ENCODE assay signal across 8 cellular contexts in genomic region chr3:126911162-126912026, GRCh38.
DNase-seq lines count a peak whose midpoint lies in the region; ATAC-seq and TF ChIP-seq lines count a peak whose summit lies in the region.

No MANE protein-coding gene starts in this region.

- DNase-seq in CMK (ENCODE audit: low read depth) (peak; percentile 94), HL-60 (ENCODE audit: low read depth in 1 of 2, low spot score in 1 of 2) (peak; percentile 80 to 87), T-helper 9 cell (peak; percentile 33), astrocyte of the spinal cord (ENCODE audit: low read depth, low spot score) (peak; percentile 92), kidney tubule cell (ENCODE audit: low spot score) (peak; percentile 96), NCI-H345 treated with DMSO at 0.1 percent for 48 hours (lab: John Stamatoyannopoulos, UW; ENCODE audit: unreplicated experiment) (no peak)
- peak; percentile 55 for DNase-seq in stimulated activated CD8-positive, alpha-beta memory T cell treated with anti-CD3 and anti-CD28 coated beads, Interleukin-12 subunit alpha, Interleukin-12 subunit beta, amount 100 ng/mL, for 1 hour (ENCODE audit: low read depth)

- peaks cover 10% of the 10 kb centered on the region for H3K27me3 ChIP-seq in HL-60 (ENCODE audit: insufficient read depth, poor library complexity, severe bottlenecking)

- TF ChIP-seq CTCF in HL-60 (IDR thresholded peaks at IDR 0.05; ENCODE audit: insufficient read depth, low read length) (no peak), astrocyte of the spinal cord (IDR thresholded peaks at IDR 0.05; ENCODE audit: low read depth, low read length) (no peak)

- H3K27ac ChIP-seq in HL-60 (replicated peaks), result no peak overlapping the region

- in situ Hi-C loops in astrocyte of the spinal cord (cut with HindIII; ENCODE audit: low sequenced_read_pairs), result no loop called here

- H3K4me3 ChIP-seq in HL-60 (replicated peaks; ENCODE audit: insufficient read depth, low read length), result no peak overlapping the region
- H3K4me3 ChIP-seq in astrocyte of the spinal cord (ENCODE audit: low read depth, low read length), result no peak overlapping the region

- peak; percentile 95 for ATAC-seq in GM21381 (IDR thresholded peaks at IDR 0.05; ENCODE audit: unreplicated experiment)
